Comparison of ENCODE assay signal across 9 cellular contexts in genomic region chr10:103969857-103970627, GRCh38. TPM values are rescaled to one million over a fixed set of nuclear protein-coding genes. Genes with fewer than 3 reads are reported as not detected.
DNase-seq lines count a peak whose midpoint lies in the region; ATAC-seq, FAIRE-seq and TF ChIP-seq lines count a peak whose summit lies in the region.
"Had no signal": no experiment of that assay in that cellular context is flagged by ENCODE, and none has a peak within 500 bp of the region (broad histone marks: within the 10 kb centered on the region; RNA-seq: fewer than 3 reads in every experiment).

No MANE protein-coding gene starts in this region.

- H3K36me3 ChIP-seq in OCI-LY7 (ENCODE audit: insufficient read depth, low read length) (no peaks in the 10 kb centered on the region), trophoblast cell (ENCODE audit: control insufficient read depth in 1 of 2, insufficient read depth in 2 of 2, low read length in 2 of 2) (no peaks in the 10 kb centered on the region), body of pancreas (replicated peaks in 1 of 2; ENCODE audit: insufficient read depth in 1 of 2, low read depth in 2 of 2) (no peaks in the 10 kb centered on the region)

- intact Hi-C loops in Calu3 (cut with micrococcal nuclease; ENCODE audit: unreplicated experiment), result loop anchor here (2.0 kb wide), 2 partner anchors 53 to 81 kb away; no protein-coding TSS in a partner anchor
- intact Hi-C loops in OCI-LY7 (cut with micrococcal nuclease; ENCODE audit: unreplicated experiment), result loop anchor here (5.0 kb wide), 2 partner anchors 297 to 367 kb away; partner anchors contain the start of genes GSTO2 and ITPRIP
- intact Hi-C loops in body of pancreas (cut with DNase I), result no loop called here

- H2AFZ ChIP-seq in OCI-LY7 (ENCODE audit: low read length) (no peak overlapping the region), trophoblast cell (ENCODE audit: insufficient read depth, low read length, poor library complexity) (no peak overlapping the region)

- H3K9me3 ChIP-seq in OCI-LY7 (ENCODE audit: low read length) (no peaks in the 10 kb centered on the region), trophoblast cell (ENCODE audit: insufficient read depth, low read depth, low read length) (no peaks in the 10 kb centered on the region), body of pancreas (no peaks in the 10 kb centered on the region)

- CTCF ChIA-PET in Calu3 (lab: Charles Lee) (interaction anchor here (1.3 to 1.5 kb wide), 2 partner anchors 79 to 82 kb away, joined by 3 to 6 read pairs; no protein-coding TSS in a partner anchor), OCI-LY7 (lab: Charles Lee; ENCODE audit: unreplicated experiment) (interaction anchor here (0.7 to 1.2 kb wide), 3 partner anchors 13 to 53 kb away, joined by 3 read pairs; no protein-coding TSS in a partner anchor)

- peak overlapping the region; percentile 93 for H3K4me3 Mint-ChIP-seq in Calu3 (ENCODE audit: low read depth, unreplicated experiment)

- no peak overlapping the region for H4K12ac ChIP-seq in trophoblast cell (ENCODE audit: low read depth, low read length)

- H3K4me3 ChIP-seq in OCI-LY7 (ENCODE audit: low read depth, low read length, poor library complexity, severe bottlenecking), result peak overlapping the region; percentile 91
- H3K4me3 ChIP-seq in trophoblast cell (ENCODE audit: low read depth, low read length), result no peak overlapping the region
- H3K4me3 ChIP-seq in body of pancreas, result peak overlapping the region in 1 of 2 donors; percentile 89

- BruUV-seq in Calu3 (replicated peaks; lab: Mats Ljungman, UMichigan) (no TSS peak), OCI-LY7 (replicated peaks; lab: Mats Ljungman, UMichigan) (TSS peak; percentile 35)

- no peak overlapping the region for H4K8ac ChIP-seq in trophoblast cell (ENCODE audit: low read depth, low read length)

- no peak overlapping the region for H3K14ac ChIP-seq in trophoblast cell (ENCODE audit: low read length)

- H2BK120ac ChIP-seq in trophoblast cell (ENCODE audit: insufficient read depth, low read length, poor library complexity), result no peak overlapping the region

- H3K27ac ChIP-seq in OCI-LY7 (ENCODE audit: low read depth, low read length, poor library complexity, severe bottlenecking) (no peak overlapping the region), trophoblast cell (ENCODE audit: low read depth, low read length) (no peak overlapping the region), body of pancreas (peak overlapping the region in 2 of 4 donors; percentile 43 to 50)

- POLR2A ChIA-PET in OCI-LY7 (lab: Charles Lee), result interaction anchor here (0.7 to 2.0 kb wide), 6 partner anchors 9 to 153 kb away, joined by 3 to 8 read pairs (median 4); no protein-coding TSS in a partner anchor

- H3K4ac ChIP-seq in trophoblast cell (ENCODE audit: low read depth, low read length), result no peak overlapping the region

- H3K9me3 Mint-ChIP-seq in Calu3 (ENCODE audit: low read depth, unreplicated experiment), result no peaks in the 10 kb centered on the region

- no peak overlapping the region for H3K23ac ChIP-seq in trophoblast cell (ENCODE audit: low read length)

- TF ChIP-seq CTCF in Calu3 (IDR thresholded peaks at IDR 0.05; ENCODE audit: unreplicated experiment), result no peak
- no peak for TF ChIP-seq CTCF in OCI-LY7 (conservative IDR thresholded peaks at IDR 0.05; ENCODE audit: low read length)
- no peak for TF ChIP-seq CTCF in body of pancreas (IDR thresholded peaks at IDR 0.05)

- FAIRE-seq in endometrium (lab: Jason Lieb, UNC), result peak; percentile 46
- no peak for FAIRE-seq in HTR-8/SVneo (lab: Jason Lieb, UNC)

- H3K18ac ChIP-seq in trophoblast cell (ENCODE audit: low read length), result no peak overlapping the region

- ATAC-seq in body of pancreas, result no peak

- peaks cover 30% of the 10 kb centered on the region for H3K4me1 ChIP-seq in OCI-LY7 (ENCODE audit: insufficient read depth, low read length, poor library complexity, severe bottlenecking)
- peaks cover 2 to 3% of the 10 kb centered on the region in 2 experiments for H3K4me1 ChIP-seq in trophoblast cell (ENCODE audit: control insufficient read depth in 1 of 2, insufficient read depth in 2 of 2, low read length in 2 of 2)
- H3K4me1 ChIP-seq in body of pancreas, result peaks cover 23% of the 10 kb centered on the region

- H3K79me2 ChIP-seq in OCI-LY7 (ENCODE audit: insufficient read depth, low read depth, low read length), result peaks cover 37% of the 10 kb centered on the region
- peaks cover 11% of the 10 kb centered on the region for H3K79me2 ChIP-seq in trophoblast cell (ENCODE audit: control insufficient read depth, insufficient read depth, low read length, poor library complexity)

- H3K27ac Mint-ChIP-seq in Calu3 (ENCODE audit: unreplicated experiment), result peak overlapping the region; percentile 77

- peaks cover 6% of the 10 kb centered on the region for H3K79me1 ChIP-seq in trophoblast cell (ENCODE audit: low read length)

- TF ChIP-seq POLR2A in body of pancreas (IDR thresholded peaks at IDR 0.05), result no peak

- no peak overlapping the region for H2AK5ac ChIP-seq in trophoblast cell (ENCODE audit: low read length)

- no peaks in the 10 kb centered on the region for H3K27me3 Mint-ChIP-seq in Calu3 (ENCODE audit: unreplicated experiment)

- no peak overlapping the region for H2BK5ac ChIP-seq in trophoblast cell (ENCODE audit: low read depth, low read length, poor library complexity)

- H2BK12ac ChIP-seq in trophoblast cell (ENCODE audit: low read length), result no peak overlapping the region

- H4K91ac ChIP-seq in trophoblast cell (ENCODE audit: low read depth, low read length), result no peak overlapping the region

- no CpG with 5 or more reads among the region's 2 CpGs for WGBS in trophoblast cell (ENCODE audit: extremely low coverage, insufficient coverage, insufficient read length)
- 28 to 33% methylated on average over 2 of the region's 2 CpGs for WGBS in body of pancreas, 2 donors

- H3K4me2 ChIP-seq in OCI-LY7 (ENCODE audit: low read length) (peak overlapping the region; percentile 98), trophoblast cell (ENCODE audit: low read length) (peak overlapping the region; percentile 40)

- peaks cover 28% of the 10 kb centered on the region; the same call in 1 of the 2 replicates for H4K20me1 ChIP-seq in OCI-LY7 (ENCODE audit: insufficient read depth, low read length)

- peaks cover 10% of the 10 kb centered on the region for H3K4me1 Mint-ChIP-seq in Calu3 (ENCODE audit: low read depth, unreplicated experiment)

- H3K27me3 ChIP-seq in trophoblast cell (ENCODE audit: insufficient read depth, low read length) (no peaks in the 10 kb centered on the region), body of pancreas (no peaks in the 10 kb centered on the region)

- no peaks in the 10 kb centered on the region for H3K9me2 ChIP-seq in OCI-LY7 (ENCODE audit: insufficient read depth, low read length)

- no peak overlapping the region for H3K9ac ChIP-seq in trophoblast cell (ENCODE audit: low read length)

- DNase-seq in Calu3 (no peak), OCI-LY7 (ENCODE audit: low spot score) (no peak), trophoblast cell (no peak), dermis blood vessel endothelial cell (no peak), HTR-8/SVneo (ENCODE audit: insufficient read length, low spot score) (no peak), NCI-H1436 treated with DMSO at 0.1 percent for 48 hours (lab: John Stamatoyannopoulos, UW) (no peak), body of pancreas (no peak)
- DNase-seq: NCI-H526 had no signal

- peaks cover 51% of the 10 kb centered on the region for H3K36me3 Mint-ChIP-seq in Calu3 (ENCODE audit: insufficient read depth, unreplicated experiment)

RNA-seq across cellular contexts. Expression of gene SLK, which starts 3.1 kb away (rescaled TPM):
- 25.6 and 31.2 TPM in 2 replicates for total RNA-seq in Calu3 (2022)
- 19.0 and 19.9 TPM in 2 replicates for total RNA-seq in OCI-LY7 (2014; rRNA removed; shearing (Covaris generic))
- 19.4 and 21.2 TPM in 2 replicates for total RNA-seq in OCI-LY7 (2022)
- polyA plus RNA-seq in trophoblast cell (2013), result 31.0 and 33.1 TPM in 2 replicates
- total RNA-seq in dermis blood vessel endothelial cell, result 80.3 and 99.9 TPM in 2 replicates
- 10 to 100 TPM; 23.7 to 25.9 TPM for total RNA-seq in body of pancreas

RNA-seq across cellular contexts. Expression of gene STN1, which starts 52.1 kb away (rescaled TPM):
- total RNA-seq in Calu3 (2022), result 13.1 and 16.0 TPM in 2 replicates
- total RNA-seq in OCI-LY7 (2014; rRNA removed; shearing (Covaris generic)), result 19.5 and 20.9 TPM in 2 replicates
- total RNA-seq in OCI-LY7 (2022), result 24.3 and 24.5 TPM in 2 replicates
- 15.1 and 17.4 TPM in 2 replicates for polyA plus RNA-seq in trophoblast cell (2013)
- 39.4 and 39.5 TPM in 2 replicates for total RNA-seq in dermis blood vessel endothelial cell
- 10 to 100 TPM in 1 of 2 donors, 1 to 10 TPM in 1; 5.9 to 32.2 TPM for total RNA-seq in body of pancreas
